8 cellular contexts compared by ENCODE assay signal in the genomic region with DNA sequence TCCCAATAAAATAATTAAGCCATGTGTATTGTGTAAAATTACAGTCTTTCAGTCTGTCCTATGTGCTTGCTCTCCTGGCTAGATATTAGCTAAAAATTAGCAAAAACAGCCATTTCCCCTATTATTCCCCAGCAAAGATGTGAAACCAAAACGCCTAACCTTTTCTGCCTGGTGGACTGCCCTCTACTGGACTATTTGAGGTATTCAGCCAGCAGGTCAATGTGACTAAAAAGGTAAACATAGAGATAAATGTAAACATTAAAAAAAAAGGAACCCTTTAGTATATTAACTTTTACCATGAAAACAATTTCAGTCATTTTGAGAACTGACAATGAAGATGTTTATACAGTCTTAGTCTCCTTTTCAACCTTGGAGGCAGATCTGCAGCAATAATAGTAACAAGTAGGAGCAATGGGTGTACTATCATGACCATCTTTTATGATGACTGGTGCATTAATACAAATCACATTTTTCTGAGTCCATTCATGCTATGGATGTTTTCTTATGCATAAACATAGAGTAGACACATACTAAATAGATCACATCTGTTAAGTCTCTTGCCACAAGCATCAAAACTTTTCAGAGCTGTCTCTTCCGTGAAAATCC. TPM values are rescaled to one million over a fixed set of nuclear protein-coding genes. Genes with fewer than 3 reads are reported as not detected.
DNase-seq lines count a peak whose midpoint lies in the region; ATAC-seq and TF ChIP-seq lines count a peak whose summit lies in the region.

No MANE protein-coding gene starts in this region.

- DNase-seq in AG10803 (ENCODE audit: low read depth) (peak; percentile 30), GM06990 (ENCODE audit: extremely low read depth, insufficient read length) (peak; percentile 6), HEK293T (ENCODE audit: extremely low spot score) (peak; percentile 40), NCI-H2196 (lab: John Stamatoyannopoulos, UW; ENCODE audit: unreplicated experiment) (peak; percentile 24), lower lobe of right lung (no peak)
- DNase-seq in central memory CD4-positive, alpha-beta T cell, result peak; percentile 25
- no peak for DNase-seq in activated CD8-positive, alpha-beta memory T cell treated with anti-CD3 and anti-CD28 coated beads for 24 hours

- no peaks in the 10 kb centered on the region for H3K27me3 ChIP-seq in GM06990 (replicated peaks; ENCODE audit: control insufficient read depth, insufficient read depth, low read length)
- H3K27me3 ChIP-seq in lower lobe of right lung (ENCODE audit: low read depth), result no peaks in the 10 kb centered on the region

- H3K4me3 ChIP-seq in AG10803 (ENCODE audit: low read length) (no peak overlapping the region), GM06990 (replicated peaks; ENCODE audit: low read depth, low read length) (no peak overlapping the region), lower lobe of right lung (no peak overlapping the region)

- CTCF ChIA-PET in HEK293T (lab: Yijun Ruan, JAX), result interaction anchor here (0.6 to 1.3 kb wide), 3 partner anchors 15 to 65 kb away, joined by 3 read pairs; partner anchors contain the start of gene CDO1

- ATAC-seq in lower lobe of right lung (peak; percentile 67), GM19328 (IDR thresholded peaks at IDR 0.05; ENCODE audit: unreplicated experiment) (no peak)

- POLR2A ChIA-PET in HEK293T (lab: Yijun Ruan, JAX), result interaction anchor here (1.1 kb wide), 1 partner anchor 10 kb away, joined by 3 read pairs; the partner anchor contains the start of genes AP3S1 and ATG12

- intact Hi-C loops in lower lobe of right lung (cut with DNase I), result no loop called here

- no peaks in the 10 kb centered on the region for H3K4me1 ChIP-seq in lower lobe of right lung

- peak; percentile 92 for TF ChIP-seq CTCF in AG10803 (conservative IDR thresholded peaks at IDR 0.05; ENCODE audit: low read length)
- TF ChIP-seq CTCF in GM06990 (IDR thresholded peaks at IDR 0.05; ENCODE audit: insufficient read depth, low read length, poor library complexity, severe bottlenecking), result peak; percentile 84
- peak; percentile 79 for TF ChIP-seq CTCF in lower lobe of right lung (IDR thresholded peaks at IDR 0.05)

- H3K27ac ChIP-seq in lower lobe of right lung, result no peak overlapping the region

- H3K36me3 ChIP-seq in GM06990 (ENCODE audit: control insufficient read depth, insufficient read depth, low read length) (peaks cover 6% of the 10 kb centered on the region), lower lobe of right lung (peaks cover 84% of the 10 kb centered on the region)

- no peaks in the 10 kb centered on the region for H3K9me3 ChIP-seq in lower lobe of right lung

TF ChIP-seq in HEK293T, 16 proteins besides CTCF, POLR2A, EP300 and RAD21:
- TF ChIP-seq TARDBP (IDR thresholded peaks at IDR 0.05), result no peak
- no peak for TF ChIP-seq CTBP1 (IDR thresholded peaks at IDR 0.05; ENCODE audit: borderline replicate concordance)
- TF ChIP-seq FOXM1 (IDR thresholded peaks at IDR 0.05; ENCODE audit: borderline replicate concordance), result no peak

RNA-seq across cellular contexts. Expression of gene ATG12, which starts 10.1 kb away (rescaled TPM):
- total RNA-seq in lower lobe of right lung, result 35.7 TPM

RNA-seq across cellular contexts. Expression of gene AP3S1, which starts 10.5 kb away (rescaled TPM):
- 69.4 TPM for total RNA-seq in lower lobe of right lung

RNA-seq across cellular contexts. Expression of gene CDO1, which starts 14.8 kb away (rescaled TPM):
- 12.8 TPM for total RNA-seq in lower lobe of right lung

Comparison
In these comparisons a context has a peak if more than half of its experiments do, and no peak if none do; other contexts are left out.
1. DNase-seq: peak in AG10803 (single experiment), GM06990 (single experiment), HEK293T (single experiment), NCI-H2196 (single experiment) and central memory CD4-positive, alpha-beta T cell (single experiment); none in lower lobe of right lung (single experiment) and activated CD8-positive, alpha-beta memory T cell treated with anti-CD3 and anti-CD28 coated beads for 24 hours (single experiment).
2. Peak in every context shown above with its lines, with median percentiles within 50 percentile points of each other: CTCF ChIP-seq.